In the genomic region with DNA sequence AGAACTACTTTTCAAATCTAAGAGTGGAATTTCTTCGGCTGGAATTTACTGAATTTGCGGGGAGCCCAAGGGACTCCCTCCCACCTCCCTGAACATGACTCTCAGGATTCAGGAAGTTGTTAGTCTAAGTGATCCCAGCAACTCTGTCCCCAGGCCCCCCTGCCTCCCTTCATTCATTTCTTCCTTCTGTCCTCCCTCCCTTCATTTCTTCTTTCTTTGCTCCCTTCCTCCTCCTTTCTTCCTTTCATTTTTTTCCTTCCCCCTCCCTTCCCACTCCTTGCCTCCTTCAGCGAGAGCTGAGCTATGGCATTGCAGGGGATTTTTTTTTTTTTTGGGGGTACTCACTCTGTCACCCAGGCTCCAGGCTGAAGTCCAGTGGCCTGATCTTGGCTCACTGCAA, we compare ENCODE assay signal across 23 cellular contexts. TPM values are rescaled to one million over a fixed set of nuclear protein-coding genes. Genes with fewer than 3 reads are reported as not detected.
"Had no signal": no experiment of that assay in that cellular context is flagged by ENCODE, and none has a peak within 500 bp of the region (broad histone marks: within the 10 kb centered on the region; RNA-seq: fewer than 3 reads in every experiment).

No MANE protein-coding gene starts in this region.

- H3K9me3 ChIP-seq: ovary, tibial artery had no signal

- H3K27me3 Mint-ChIP-seq: naive thymus-derived CD8-positive, alpha-beta T cell; progenitor cell of endocrine pancreas; stimulated activated naive CD8-positive, alpha-beta T cell treated with anti-CD3 and anti-CD28 coated beads, Interleukin-15, Interleukin-2, amounts not matched to agents 100 ng/mL and 50 ng/mL, for 24 hours had no signal

- H3K36me3 ChIP-seq: ovary had no signal

- H3K4me3 ChIP-seq: coronary artery, lung, ovary, tibial artery had no signal

- H3K9me3 Mint-ChIP-seq: endodermal cell; naive thymus-derived CD8-positive, alpha-beta T cell; neural crest cell; stimulated activated memory B cell treated with anti-CD40 and anti-IgM and Interleukin-4, amounts not matched to agents 10 μg/mL and 1 μg/mL and 100 μg/mL, for 72 hours; stimulated activated naive CD8-positive, alpha-beta T cell treated with anti-CD3 and anti-CD28 coated beads, Interleukin-15, Interleukin-2, amounts not matched to agents 100 ng/mL and 50 ng/mL, for 24 hours had no signal

- ATAC-seq: left colon; left ventricle myocardium superior; naive thymus-derived CD8-positive, alpha-beta T cell; right cardiac atrium; stimulated activated memory B cell treated with anti-CD40 and anti-IgM and Interleukin-4, amounts not matched to agents 10 μg/mL and 1 μg/mL and 100 μg/mL, for 72 hours had no signal

- DNase-seq: effector CD4-positive, alpha-beta T cell; endodermal cell; foreskin melanocyte; head of caudate nucleus; hippocampal formation; left colon; left ventricle myocardium superior; mesendoderm; naive thymus-derived CD8-positive, alpha-beta T cell; ovary; right cardiac atrium; stimulated activated CD4-positive, alpha-beta T cell treated with anti-CD3 and anti-CD28 coated beads, Interleukin-4, amount 100 ng/mL, for 1 hour; tibial artery had no signal

- H3K36me3 Mint-ChIP-seq: naive thymus-derived CD8-positive, alpha-beta T cell; stimulated activated memory B cell treated with anti-CD40 and anti-IgM and Interleukin-4, amounts not matched to agents 10 μg/mL and 1 μg/mL and 100 μg/mL, for 72 hours had no signal

- H3K27ac ChIP-seq: coronary artery, ovary, tibial artery had no signal

- H3K27ac Mint-ChIP-seq: endodermal cell; naive thymus-derived CD8-positive, alpha-beta T cell; progenitor cell of endocrine pancreas; stimulated activated memory B cell treated with anti-CD40 and anti-IgM and Interleukin-4, amounts not matched to agents 10 μg/mL and 1 μg/mL and 100 μg/mL, for 72 hours; stimulated activated naive CD8-positive, alpha-beta T cell treated with anti-CD3 and anti-CD28 coated beads, Interleukin-15, Interleukin-2, amounts not matched to agents 100 ng/mL and 50 ng/mL, for 24 hours had no signal

- H3K4me3 Mint-ChIP-seq: endodermal cell; naive thymus-derived CD8-positive, alpha-beta T cell; neural crest cell; stimulated activated memory B cell treated with anti-CD40 and anti-IgM and Interleukin-4, amounts not matched to agents 10 μg/mL and 1 μg/mL and 100 μg/mL, for 72 hours; stimulated activated naive CD8-positive, alpha-beta T cell treated with anti-CD3 and anti-CD28 coated beads, Interleukin-15, Interleukin-2, amounts not matched to agents 100 ng/mL and 50 ng/mL, for 24 hours had no signal

- H3K27me3 ChIP-seq: ovary, tibial artery had no signal

RNA-seq across cellular contexts. Expression of gene FKBP10, which starts 15.4 kb away (rescaled TPM):
- total RNA-seq: naive thymus-derived CD8-positive, alpha-beta T cell had no signal
- polyA plus RNA-seq: naive thymus-derived CD8-positive, alpha-beta T cell had no signal

RNA-seq across cellular contexts. Expression of gene KLHL10, which starts 40.2 kb away (rescaled TPM):
- total RNA-seq: chondrocyte; endothelial cell of umbilical vein; kidney epithelial cell; left colon; mononuclear cell; naive thymus-derived CD8-positive, alpha-beta T cell; neural crest cell; progenitor cell of endocrine pancreas had no signal
